ENCODE assay signal across 1 cellular context in genomic region chr16:47043200-47043599, GRCh38.
TF ChIP-seq lines count a peak whose summit lies in the region.

No MANE protein-coding gene starts in this region.

TF ChIP-seq in HepG2, 621 proteins besides CTCF, POLR2A, EP300 and RAD21 (continued from another document):
- TF ChIP-seq, protein P1, sequence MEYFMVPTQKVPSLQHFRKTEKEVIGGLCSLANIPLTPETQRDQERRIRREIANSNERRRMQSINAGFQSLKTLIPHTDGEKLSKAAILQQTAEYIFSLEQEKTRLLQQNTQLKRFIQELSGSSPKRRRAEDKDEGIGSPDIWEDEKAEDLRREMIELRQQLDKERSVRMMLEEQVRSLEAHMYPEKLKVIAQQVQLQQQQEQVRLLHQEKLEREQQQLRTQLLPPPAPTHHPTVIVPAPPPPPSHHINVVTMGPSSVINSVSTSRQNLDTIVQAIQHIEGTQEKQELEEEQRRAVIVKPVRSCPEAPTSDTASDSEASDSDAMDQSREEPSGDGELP (IDR thresholded peaks at IDR 0.05; ENCODE audit: borderline replicate concordance, low read depth): peak; percentile 56; the same call in 1 of the 2 replicates
- TF ChIP-seq RARA (CRISPR knock-in tag; IDR thresholded peaks at IDR 0.05) (peak; percentile 19; the same call in 1 of the 2 replicates), KDM2A (CRISPR knock-in tag; IDR thresholded peaks at IDR 0.05; ENCODE audit: borderline replicate concordance, low read depth) (0 out of 2 replicates have a peak, but pooled peaks have one; percentile 18), HNF4A (CRISPR knock-in tag; IDR thresholded peaks at IDR 0.05) (peak; percentile 75), ZZZ3 (CRISPR knock-in tag; IDR thresholded peaks at IDR 0.05; ENCODE audit: borderline replicate concordance) (0 out of 2 replicates have a peak, but pooled peaks have one; percentile 15), RXRA (CRISPR knock-in tag; IDR thresholded peaks at IDR 0.05) (0 out of 2 replicates have a peak, but pooled peaks have one; percentile 24)
- TF ChIP-seq, protein P2, sequence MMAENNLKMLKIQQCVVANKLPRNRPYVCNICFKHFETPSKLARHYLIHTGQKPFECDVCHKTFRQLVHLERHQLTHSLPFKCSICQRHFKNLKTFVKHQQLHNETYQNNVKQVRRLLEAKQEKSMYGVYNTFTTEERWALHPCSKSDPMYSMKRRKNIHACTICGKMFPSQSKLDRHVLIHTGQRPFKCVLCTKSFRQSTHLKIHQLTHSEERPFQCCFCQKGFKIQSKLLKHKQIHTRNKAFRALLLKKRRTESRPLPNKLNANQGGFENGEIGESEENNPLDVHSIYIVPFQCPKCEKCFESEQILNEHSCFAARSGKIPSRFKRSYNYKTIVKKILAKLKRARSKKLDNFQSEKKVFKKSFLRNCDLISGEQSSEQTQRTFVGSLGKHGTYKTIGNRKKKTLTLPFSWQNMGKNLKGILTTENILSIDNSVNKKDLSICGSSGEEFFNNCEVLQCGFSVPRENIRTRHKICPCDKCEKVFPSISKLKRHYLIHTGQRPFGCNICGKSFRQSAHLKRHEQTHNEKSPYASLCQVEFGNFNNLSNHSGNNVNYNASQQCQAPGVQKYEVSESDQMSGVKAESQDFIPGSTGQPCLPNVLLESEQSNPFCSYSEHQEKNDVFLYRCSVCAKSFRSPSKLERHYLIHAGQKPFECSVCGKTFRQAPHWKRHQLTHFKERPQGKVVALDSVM (CRISPR knock-in tag; IDR thresholded peaks at IDR 0.05): peak; percentile 39; the same call in 1 of the 2 replicates
- TF ChIP-seq, protein P3, sequence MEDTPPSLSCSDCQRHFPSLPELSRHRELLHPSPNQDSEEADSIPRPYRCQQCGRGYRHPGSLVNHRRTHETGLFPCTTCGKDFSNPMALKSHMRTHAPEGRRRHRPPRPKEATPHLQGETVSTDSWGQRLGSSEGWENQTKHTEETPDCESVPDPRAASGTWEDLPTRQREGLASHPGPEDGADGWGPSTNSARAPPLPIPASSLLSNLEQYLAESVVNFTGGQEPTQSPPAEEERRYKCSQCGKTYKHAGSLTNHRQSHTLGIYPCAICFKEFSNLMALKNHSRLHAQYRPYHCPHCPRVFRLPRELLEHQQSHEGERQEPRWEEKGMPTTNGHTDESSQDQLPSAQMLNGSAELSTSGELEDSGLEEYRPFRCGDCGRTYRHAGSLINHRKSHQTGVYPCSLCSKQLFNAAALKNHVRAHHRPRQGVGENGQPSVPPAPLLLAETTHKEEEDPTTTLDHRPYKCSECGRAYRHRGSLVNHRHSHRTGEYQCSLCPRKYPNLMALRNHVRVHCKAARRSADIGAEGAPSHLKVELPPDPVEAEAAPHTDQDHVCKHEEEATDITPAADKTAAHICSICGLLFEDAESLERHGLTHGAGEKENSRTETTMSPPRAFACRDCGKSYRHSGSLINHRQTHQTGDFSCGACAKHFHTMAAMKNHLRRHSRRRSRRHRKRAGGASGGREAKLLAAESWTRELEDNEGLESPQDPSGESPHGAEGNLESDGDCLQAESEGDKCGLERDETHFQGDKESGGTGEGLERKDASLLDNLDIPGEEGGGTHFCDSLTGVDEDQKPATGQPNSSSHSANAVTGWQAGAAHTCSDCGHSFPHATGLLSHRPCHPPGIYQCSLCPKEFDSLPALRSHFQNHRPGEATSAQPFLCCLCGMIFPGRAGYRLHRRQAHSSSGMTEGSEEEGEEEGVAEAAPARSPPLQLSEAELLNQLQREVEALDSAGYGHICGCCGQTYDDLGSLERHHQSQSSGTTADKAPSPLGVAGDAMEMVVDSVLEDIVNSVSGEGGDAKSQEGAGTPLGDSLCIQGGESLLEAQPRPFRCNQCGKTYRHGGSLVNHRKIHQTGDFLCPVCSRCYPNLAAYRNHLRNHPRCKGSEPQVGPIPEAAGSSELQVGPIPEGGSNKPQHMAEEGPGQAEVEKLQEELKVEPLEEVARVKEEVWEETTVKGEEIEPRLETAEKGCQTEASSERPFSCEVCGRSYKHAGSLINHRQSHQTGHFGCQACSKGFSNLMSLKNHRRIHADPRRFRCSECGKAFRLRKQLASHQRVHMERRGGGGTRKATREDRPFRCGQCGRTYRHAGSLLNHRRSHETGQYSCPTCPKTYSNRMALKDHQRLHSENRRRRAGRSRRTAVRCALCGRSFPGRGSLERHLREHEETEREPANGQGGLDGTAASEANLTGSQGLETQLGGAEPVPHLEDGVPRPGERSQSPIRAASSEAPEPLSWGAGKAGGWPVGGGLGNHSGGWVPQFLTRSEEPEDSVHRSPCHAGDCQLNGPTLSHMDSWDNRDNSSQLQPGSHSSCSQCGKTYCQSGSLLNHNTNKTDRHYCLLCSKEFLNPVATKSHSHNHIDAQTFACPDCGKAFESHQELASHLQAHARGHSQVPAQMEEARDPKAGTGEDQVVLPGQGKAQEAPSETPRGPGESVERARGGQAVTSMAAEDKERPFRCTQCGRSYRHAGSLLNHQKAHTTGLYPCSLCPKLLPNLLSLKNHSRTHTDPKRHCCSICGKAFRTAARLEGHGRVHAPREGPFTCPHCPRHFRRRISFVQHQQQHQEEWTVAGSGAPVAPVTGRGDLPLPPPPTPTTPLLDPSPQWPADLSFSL (CRISPR knock-in tag; IDR thresholded peaks at IDR 0.05): no peak
